In genomic region chr2:135798762-135799161, GRCh38 we compare ENCODE assay signal across 12 cellular contexts. TPM values are rescaled to one million over a fixed set of nuclear protein-coding genes. Genes with fewer than 3 reads are reported as not detected.
DNase-seq lines count a peak whose midpoint lies in the region; FAIRE-seq and TF ChIP-seq lines count a peak whose summit lies in the region.
"Had no signal": no experiment of that assay in that cellular context is flagged by ENCODE, and none has a peak within 500 bp of the region (broad histone marks: within the 10 kb centered on the region; RNA-seq: fewer than 3 reads in every experiment).

No MANE protein-coding gene starts in this region.

- no peak overlapping the region for H2BK15ac ChIP-seq in H1 (ENCODE audit: low read length)

- no peak overlapping the region for H3K4me2 ChIP-seq in MM.1S (ENCODE audit: low read depth, low read length)
- no peak overlapping the region for H3K4me2 ChIP-seq in H1 (ENCODE audit: insufficient read depth in 1 of 2, low read depth in 2 of 2, low read length in 2 of 2)
- no peak overlapping the region for H3K4me2 ChIP-seq in neural progenitor cell

- no peak overlapping the region for H3K23ac ChIP-seq in H1 (ENCODE audit: insufficient read length)

- POLR2A ChIA-PET in H1 (lab: Charles Lee; ENCODE audit: partially characterized antibody), result interaction anchor here (1.7 kb wide), 1 partner anchor 77 kb away, joined by 6 read pairs; no protein-coding TSS in a partner anchor

- H3K18ac ChIP-seq in H1 (ENCODE audit: extremely low read depth, low read length), result no peak overlapping the region

- peaks cover 19% of the 10 kb centered on the region for H3K9me3 Mint-ChIP-seq in neural progenitor cell

- H2BK12ac ChIP-seq in H1 (ENCODE audit: low read depth, low read length), result 0 out of 2 replicates have a peak overlapping the region, but pooled peaks have one; percentile 19

- WGBS in H1 (ENCODE audit: extremely low coverage in 1 of 2, insufficient coverage in 1 of 2, insufficient read length in 1 of 2, insufficient replicate concordance in 2 of 2, low coverage in 1 of 2, low lambda C conversion rate in 2 of 2, missing lambda C conversion rate in 1 of 2), 2 experiments, result 82% methylated on average over 4 of the region's 4 CpGs; no CpG with 5 or more reads in 1 of the 2 experiments

- no peaks in the 10 kb centered on the region for H3K36me3 ChIP-seq in MM.1S (replicated peaks; ENCODE audit: insufficient read depth, low read length)
- no peaks in the 10 kb centered on the region for H3K36me3 ChIP-seq in H1 (ENCODE audit: control insufficient read depth in 2 of 4, insufficient read depth in 4 of 4, low read length in 3 of 4)
- H3K36me3 ChIP-seq in neural progenitor cell, result no peaks in the 10 kb centered on the region
- H3K36me3 ChIP-seq in SJCRH30, result no peaks in the 10 kb centered on the region; the same call in 1 of the 2 replicates
- H3K36me3 ChIP-seq: tibial artery had no signal

- H2BK20ac ChIP-seq in H1 (ENCODE audit: low read length), result no peak overlapping the region

- H3K79me1 ChIP-seq in H1 (ENCODE audit: low read depth, low read length), result no peaks in the 10 kb centered on the region; the same call in 1 of the 2 replicates

- H2AK5ac ChIP-seq in H1 (ENCODE audit: low read depth, low read length), result no peak overlapping the region

- H3K9me3 ChIP-seq in MM.1S (replicated peaks; ENCODE audit: insufficient read depth, low read length), result no peaks in the 10 kb centered on the region
- H3K9me3 ChIP-seq in H1 (ENCODE audit: insufficient read depth in 2 of 2, low read depth in 1 of 2, low read length in 1 of 2), result peaks cover 15 to 29% of the 10 kb centered on the region in 2 experiments
- no peaks in the 10 kb centered on the region for H3K9me3 ChIP-seq in neural progenitor cell (ENCODE audit: low read depth)
- peaks cover 8% of the 10 kb centered on the region for H3K9me3 ChIP-seq in SJCRH30 (replicated peaks)
- H3K9me3 ChIP-seq: tibial artery had no signal

- TF ChIP-seq RAD21 in H1 (IDR thresholded peaks at IDR 0.05 in 1 of 2, conservative IDR thresholded peaks at IDR 0.05 in 1 of 2; ENCODE audit: low read depth in 2 of 2, low read length in 2 of 2), result no peak

- H2AFZ ChIP-seq in MM.1S (ENCODE audit: low read length) (no peak overlapping the region), H1 (ENCODE audit: low read length) (no peak overlapping the region), neural progenitor cell (replicated peaks) (no peak overlapping the region)

- no peaks in the 10 kb centered on the region for H3K36me3 Mint-ChIP-seq in neural progenitor cell

- no peak overlapping the region for H3K14ac ChIP-seq in H1 (ENCODE audit: insufficient read length)

- H3K79me2 ChIP-seq in MM.1S (ENCODE audit: low read length) (no peaks in the 10 kb centered on the region), H1 (ENCODE audit: control insufficient read depth in 1 of 2, insufficient read depth in 2 of 2, low read length in 2 of 2) (no peaks in the 10 kb centered on the region), neural progenitor cell (ENCODE audit: low read depth) (no peaks in the 10 kb centered on the region)

- H3K4me3 ChIP-seq in MM.1S (ENCODE audit: low read length) (no peak overlapping the region), H1 (ENCODE audit: extremely low read depth in 1 of 4, insufficient read depth in 2 of 4, low read depth in 3 of 4, low read length in 4 of 4) (no peak overlapping the region), neural progenitor cell (no peak overlapping the region), SJCRH30 (no peak overlapping the region)
- H3K4me3 ChIP-seq: tibial artery had no signal

- no peak overlapping the region for H3K4ac ChIP-seq in H1 (replicated peaks; ENCODE audit: insufficient read length, low read depth, low read length)

- no peaks in the 10 kb centered on the region for H3K27me3 ChIP-seq in MM.1S (replicated peaks; ENCODE audit: insufficient read depth, low read length)
- H3K27me3 ChIP-seq in H1 (replicated peaks in 1 of 4; ENCODE audit: control insufficient read depth in 3 of 4, extremely low read depth in 1 of 4, insufficient read depth in 3 of 4, low read length in 3 of 4), result no peaks in the 10 kb centered on the region
- H3K27me3 ChIP-seq in neural progenitor cell, result no peaks in the 10 kb centered on the region
- H3K27me3 ChIP-seq in SJCRH30, result no peaks in the 10 kb centered on the region
- H3K27me3 ChIP-seq: tibial artery had no signal

- no peak overlapping the region for H4K91ac ChIP-seq in H1 (replicated peaks; ENCODE audit: insufficient read length, low read length)

- H3K4me3 Mint-ChIP-seq in neural progenitor cell, result no peak overlapping the region
- H3K4me3 Mint-ChIP-seq: effector memory CD8-positive, alpha-beta T cell had no signal

- no peak overlapping the region for H2BK5ac ChIP-seq in H1 (ENCODE audit: low read depth, low read length)

- no peak overlapping the region for H3K27ac Mint-ChIP-seq in neural progenitor cell
- H3K27ac Mint-ChIP-seq: effector memory CD8-positive, alpha-beta T cell had no signal

- no peak overlapping the region for H3K27ac ChIP-seq in MM.1S (ENCODE audit: low read length)
- H3K27ac ChIP-seq in H1 (ENCODE audit: low read depth, low read length), result no peak overlapping the region
- no peak overlapping the region for H3K27ac ChIP-seq in neural progenitor cell
- H3K27ac ChIP-seq in SJCRH30, result no peak overlapping the region
- H3K27ac ChIP-seq: tibial artery had no signal

- H3K56ac ChIP-seq in H1 (replicated peaks; ENCODE audit: insufficient read length, low read depth, low read length), result no peak overlapping the region

- no peak overlapping the region for H4K8ac ChIP-seq in H1 (ENCODE audit: extremely low read depth, insufficient read depth, low read length)

- TF ChIP-seq EP300 in H1 (IDR thresholded peaks at IDR 0.05; ENCODE audit: borderline replicate concordance in 1 of 2, low read depth in 2 of 2, low read length in 2 of 2), result no peak

- peaks cover 7% of the 10 kb centered on the region; the same call in 1 of the 2 replicates for H3K4me1 ChIP-seq in MM.1S (ENCODE audit: low read length)
- no peaks in the 10 kb centered on the region; a peak in 1 of 7 replicates for H3K4me1 ChIP-seq in H1 (replicated peaks in 1 of 4; ENCODE audit: control insufficient read depth in 3 of 4, insufficient read depth in 4 of 4, low read length in 3 of 4)
- H3K4me1 ChIP-seq in neural progenitor cell, result no peaks in the 10 kb centered on the region
- no peaks in the 10 kb centered on the region for H3K4me1 ChIP-seq in SJCRH30
- H3K4me1 ChIP-seq: tibial artery had no signal

- H3K27me3 Mint-ChIP-seq in neural progenitor cell (ENCODE audit: insufficient read depth, low read depth), result peaks cover 2% of the 10 kb centered on the region
- H3K27me3 Mint-ChIP-seq: effector memory CD8-positive, alpha-beta T cell had no signal

- TF ChIP-seq POLR2A in H1 (IDR thresholded peaks at IDR 0.05; ENCODE audit: control extremely low read depth in 1 of 2, low read depth in 2 of 2, low read length in 2 of 2), result no peak
- TF ChIP-seq POLR2A in erythroblast (IDR thresholded peaks at IDR 0.05; ENCODE audit: low read length), result no peak

- H4K20me1 ChIP-seq in MM.1S (ENCODE audit: insufficient read depth, low read length) (no peaks in the 10 kb centered on the region), H1 (replicated peaks in 1 of 2; ENCODE audit: control insufficient read depth in 1 of 2, insufficient read depth in 2 of 2, low read length in 2 of 2) (no peaks in the 10 kb centered on the region), neural progenitor cell (ENCODE audit: low read depth) (no peaks in the 10 kb centered on the region)

- DNase-seq in NCI-H82 (lab: John Stamatoyannopoulos, UW), result peak; percentile 27
- DNase-seq in NCI-H82 treated with DMSO at 0.1 percent for 48 hours (lab: John Stamatoyannopoulos, UW; ENCODE audit: unreplicated experiment), result no peak
- no peak for DNase-seq in MM.1S
- DNase-seq in H1 (ENCODE audit: low read depth in 1 of 2, low spot score in 2 of 2), result no peak
- DNase-seq in neural progenitor cell (ENCODE audit: low spot score), result no peak
- DNase-seq in globus pallidus (ENCODE audit: low spot score), result no peak
- DNase-seq in SJCRH30, result no peak
- DNase-seq in erythroblast (lab: John Stamatoyannopoulos, UW), result no peak
- DNase-seq: effector memory CD8-positive, alpha-beta T cell; NCI-H1436 treated with DMSO at 0.1 percent for 48 hours; tibial artery had no signal

- CTCF ChIA-PET in H1 (lab: Charles Lee; ENCODE audit: partially characterized antibody), result interaction anchor here (0.6 to 5.8 kb wide), 18 partner anchors 9 to 813 kb away, joined by 3 to 87 read pairs (median 4); partner anchors contain the start of gene MCM6

- H3K9me2 ChIP-seq in MM.1S (replicated peaks; ENCODE audit: insufficient read depth, low read length), result no peaks in the 10 kb centered on the region

- H3K9ac ChIP-seq in MM.1S (ENCODE audit: low read length) (no peak overlapping the region), H1 (replicated peaks in 1 of 4; ENCODE audit: extremely low read depth in 1 of 4, low read depth in 3 of 4, low read length in 3 of 4) (no peak overlapping the region), neural progenitor cell (no peak overlapping the region)

- H3K23me2 ChIP-seq in H1 (ENCODE audit: low read depth, low read length), result no peaks in the 10 kb centered on the region

- H3F3A ChIP-seq in MM.1S (ENCODE audit: insufficient read depth, low read length) (0 out of 2 replicates have a peak, but pooled peaks cover 8% of the 10 kb centered on the region), neural progenitor cell (ENCODE audit: low read depth) (no peaks in the 10 kb centered on the region)

- H3K4me1 Mint-ChIP-seq in neural progenitor cell, result peaks cover 3% of the 10 kb centered on the region

- H4K5ac ChIP-seq in H1 (ENCODE audit: insufficient read length, low read depth, low read length), result no peak overlapping the region

- no peak overlapping the region for H2BK120ac ChIP-seq in H1 (replicated peaks; ENCODE audit: low read depth, low read length)

- peak; percentile 16; the same call in 1 of the 2 replicates for TF ChIP-seq CTCF in MM.1S (IDR thresholded peaks at IDR 0.05; ENCODE audit: low read length)
- TF ChIP-seq CTCF in H1 (IDR thresholded peaks at IDR 0.05; ENCODE audit: control extremely low read depth in 1 of 3, insufficient read depth in 1 of 3, low read depth in 1 of 3, low read length in 3 of 3), result peak in 1 of 3 experiments; percentile 23; a peak in 1 of 4 replicates
- TF ChIP-seq CTCF in neural progenitor cell (IDR thresholded peaks at IDR 0.05), result peak; percentile 10

- FAIRE-seq in H1 (lab: Jason Lieb, UNC), result no peak

RNA-seq across cellular contexts. Expression of gene LCT, which starts 38.2 kb away (rescaled TPM):
- total RNA-seq in H1 (2021; fragmentation: NEBNext Ultra II Directional; extraction: Animal tissue kit (Norgen Biotek cat#: 25700)), result 0.06 and 0.11 TPM in 2 replicates
- polyA plus RNA-seq in H1 (2011; rRNA removed), result 0.03 TPM in 1 of 2 replicates, not detected in the other
- not detected for polyA plus RNA-seq in H1 (2011; cell fraction: cytosol; rRNA removed)
- polyA plus RNA-seq in H1 (2011; cell fraction: nucleus; rRNA removed), result 0.04 TPM
- polyA plus RNA-seq in H1 (2012, experiment 1 of 2), result not detected in 4 replicates
- polyA plus RNA-seq in H1 (2012, experiment 2 of 2), result not detected
- 0.02 TPM for polyA plus RNA-seq in H1 (2013, experiment 1 of 2)
- 0.02 TPM for polyA plus RNA-seq in H1 (2013, experiment 2 of 2)
- 0.05 and 0.06 TPM in 2 replicates for polyA minus RNA-seq in H1 (2011; rRNA and poly(A)+ RNA removed)
- polyA minus RNA-seq in H1 (2011; cell fraction: cytosol; rRNA and poly(A)+ RNA removed), result not detected
- 0.20 TPM for polyA minus RNA-seq in H1 (2011; cell fraction: nucleus; rRNA and poly(A)+ RNA removed)
- total RNA-seq in neural progenitor cell (ENCODE audit: low replicate concordance), result 0.03 TPM in 1 of 2 replicates, not detected in the other
- not detected in 2 replicates for total RNA-seq in SJCRH30 (2014; rRNA removed; shearing (Covaris generic))
- total RNA-seq: skeletal muscle tissue had no signal

RNA-seq across cellular contexts. Expression of gene UBXN4, which starts 57.1 kb away (rescaled TPM):
- 64.2 and 66.0 TPM in 2 replicates for total RNA-seq in H1 (2021; fragmentation: NEBNext Ultra II Directional; extraction: Animal tissue kit (Norgen Biotek cat#: 25700))
- polyA plus RNA-seq in H1 (2011; rRNA removed), result 13.6 and 20.1 TPM in 2 replicates
- polyA plus RNA-seq in H1 (2011; cell fraction: cytosol; rRNA removed), result 29.8 TPM
- polyA plus RNA-seq in H1 (2011; cell fraction: nucleus; rRNA removed), result 20.7 TPM
- 34.5 to 48.3 TPM (median 35.8 TPM) in 4 replicates for polyA plus RNA-seq in H1 (2012, experiment 1 of 2)
- 3.0 TPM for polyA plus RNA-seq in H1 (2012, experiment 2 of 2)
- polyA plus RNA-seq in H1 (2013, experiment 1 of 2), result 56.1 TPM
- polyA plus RNA-seq in H1 (2013, experiment 2 of 2), result 56.4 TPM
- 24.5 and 54.0 TPM in 2 replicates for polyA minus RNA-seq in H1 (2011; rRNA and poly(A)+ RNA removed)
- 43.7 TPM for polyA minus RNA-seq in H1 (2011; cell fraction: cytosol; rRNA and poly(A)+ RNA removed)
- polyA minus RNA-seq in H1 (2011; cell fraction: nucleus; rRNA and poly(A)+ RNA removed), result 66.6 TPM
- 57.6 and 94.3 TPM in 2 replicates for total RNA-seq in neural progenitor cell (ENCODE audit: low replicate concordance)
- total RNA-seq in SJCRH30 (2014; rRNA removed; shearing (Covaris generic)), result 106 and 129 TPM in 2 replicates
